Comparison of ENCODE assay signal across 33 cellular contexts in the genomic region with DNA sequence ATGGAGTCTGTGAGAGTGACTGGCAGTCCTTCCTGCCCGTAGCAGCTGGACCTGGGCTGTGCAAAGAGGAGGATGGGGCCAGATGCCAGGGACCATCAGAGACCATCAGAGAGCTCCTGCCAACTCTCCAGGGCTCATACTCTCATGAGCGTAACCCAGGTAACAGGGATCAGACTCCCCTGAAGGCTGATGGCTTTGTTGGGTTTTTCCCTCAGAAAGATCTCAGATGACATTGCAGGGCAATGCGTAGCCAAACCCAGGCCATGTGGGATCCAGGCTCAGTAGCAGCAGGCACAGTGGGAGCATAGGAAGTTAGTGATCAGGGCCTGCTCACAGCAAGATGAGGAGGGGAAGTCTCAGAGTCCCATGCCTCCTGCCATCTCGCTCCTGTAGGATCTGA.
"Had no signal": no experiment of that assay in that cellular context is flagged by ENCODE, and none has a peak within 500 bp of the region (broad histone marks: within the 10 kb centered on the region; RNA-seq: fewer than 3 reads in every experiment).

No MANE protein-coding gene starts in this region.

- H3K27ac ChIP-seq: brain microvascular endothelial cell, cardiac muscle cell, SJCRH30, SK-N-MC had no signal

- H3K9me3 Mint-ChIP-seq: activated CD4-positive, alpha-beta memory T cell treated with anti-CD3 and anti-CD28 coated beads for 36 hours; activated naive CD4-positive, alpha-beta T cell treated with anti-CD3 and anti-CD28 coated beads, Interleukin-2, amount 10 ng/mL, durations not matched to agents 7 days and 5 days; activated naive CD8-positive, alpha-beta T cell treated with anti-CD3 and anti-CD28 coated beads, Interleukin-2, amount 50 U/mL, for 24 hours; central memory CD8-positive, alpha-beta T cell; WTC11 had no signal

- H3K4me3 ChIP-seq: cardiac muscle cell, SJCRH30, SK-N-MC had no signal

- H3K9me3 ChIP-seq: SJCRH30 had no signal

- H3K36me3 ChIP-seq: brain microvascular endothelial cell, cardiac muscle cell, SJCRH30 had no signal

- H3K36me3 Mint-ChIP-seq: activated CD4-positive, alpha-beta memory T cell treated with anti-CD3 and anti-CD28 coated beads for 36 hours; activated CD8-positive, alpha-beta memory T cell treated with anti-CD3 and anti-CD28 coated beads, Interleukin-2, amount 10 ng/mL, durations not matched to agents 7 days and 5 days; activated naive CD4-positive, alpha-beta T cell treated with anti-CD3 and anti-CD28 coated beads, Interleukin-2, amount 10 ng/mL, durations not matched to agents 7 days and 5 days; activated naive CD8-positive, alpha-beta T cell; IgD-negative memory B cell; WTC11 had no signal

- H3K4me3 Mint-ChIP-seq: activated CD4-positive, alpha-beta memory T cell treated with anti-CD3 and anti-CD28 coated beads for 36 hours; activated CD8-positive, alpha-beta memory T cell treated with anti-CD3 and anti-CD28 coated beads, Interleukin-2, amount 10 ng/mL, durations not matched to agents 7 days and 5 days; activated naive CD4-positive, alpha-beta T cell treated with anti-CD3 and anti-CD28 coated beads, Interleukin-2, amount 10 ng/mL, durations not matched to agents 7 days and 5 days; activated naive CD8-positive, alpha-beta T cell; activated naive CD8-positive, alpha-beta T cell treated with anti-CD3 and anti-CD28 coated beads, Interleukin-2, amount 50 U/mL, for 24 hours; central memory CD8-positive, alpha-beta T cell; IgD-negative memory B cell; WTC11 had no signal

- H3K27me3 Mint-ChIP-seq: activated CD4-positive, alpha-beta memory T cell treated with anti-CD3 and anti-CD28 coated beads for 36 hours; activated naive CD8-positive, alpha-beta T cell; IgD-negative memory B cell had no signal

- H3K27ac Mint-ChIP-seq: activated CD4-positive, alpha-beta memory T cell treated with anti-CD3 and anti-CD28 coated beads for 36 hours; activated CD8-positive, alpha-beta memory T cell treated with anti-CD3 and anti-CD28 coated beads, Interleukin-2, amount 10 ng/mL, durations not matched to agents 7 days and 5 days; activated naive CD4-positive, alpha-beta T cell treated with anti-CD3 and anti-CD28 coated beads, Interleukin-2, amount 10 ng/mL, durations not matched to agents 7 days and 5 days; activated naive CD8-positive, alpha-beta T cell; activated naive CD8-positive, alpha-beta T cell treated with anti-CD3 and anti-CD28 coated beads, Interleukin-2, amount 50 U/mL, for 24 hours; IgD-negative memory B cell; WTC11 had no signal

- H3K27me3 ChIP-seq: brain microvascular endothelial cell, cardiac muscle cell, SJCRH30 had no signal

- H3K4me1 Mint-ChIP-seq: activated CD8-positive, alpha-beta memory T cell treated with anti-CD3 and anti-CD28 coated beads, Interleukin-2, amount 10 ng/mL, durations not matched to agents 7 days and 5 days; activated naive CD4-positive, alpha-beta T cell treated with anti-CD3 and anti-CD28 coated beads, Interleukin-2, amount 10 ng/mL, durations not matched to agents 7 days and 5 days; activated naive CD8-positive, alpha-beta T cell treated with anti-CD3 and anti-CD28 coated beads, Interleukin-2, amount 50 U/mL, for 24 hours; central memory CD8-positive, alpha-beta T cell; IgD-negative memory B cell had no signal

- DNase-seq: activated CD4-positive, alpha-beta memory T cell treated with anti-CD3 and anti-CD28 coated beads for 36 hours; activated CD4-positive, alpha-beta T cell treated with anti-CD3 and anti-CD28 coated beads for 4 hours; activated CD4-positive, alpha-beta T cell treated with anti-CD3 and anti-CD28 coated beads, Interleukin-2, amount 50 U/mL, for 1 hour; activated CD8-positive, alpha-beta memory T cell treated with anti-CD3 and anti-CD28 coated beads for 24 hours; activated CD8-positive, alpha-beta memory T cell treated with anti-CD3 and anti-CD28 coated beads, Interleukin-2, amount 10 ng/mL, durations not matched to agents 7 days and 5 days; activated CD8-positive, alpha-beta memory T cell treated with anti-CD3 and anti-CD28 coated beads, Interleukin-2, amount 50 U/mL, for 48 hours; activated effector memory CD4-positive, alpha-beta T cell treated with Interleukin-2 at 50 U/mL for 16 hours; activated naive CD4-positive, alpha-beta T cell treated with anti-CD3 and anti-CD28 coated beads, Interleukin-2, amount 10 ng/mL, durations not matched to agents 7 days and 5 days; activated naive CD8-positive, alpha-beta T cell treated with anti-CD3 and anti-CD28 coated beads, Interleukin-2, amount 50 U/mL, for 24 hours; activated T-cell treated with anti-CD3 and anti-CD28 coated beads, Interleukin-2, amount 50 U/mL, for 48 hours; anterior cingulate cortex; brain microvascular endothelial cell; Karpas-422; KBM-7; NCI-H1105 treated with DMSO at 0.1 percent for 48 hours; NCI-H146; NCI-H187; NCI-H2029 treated with DMSO at 0.1 percent for 48 hours; NCI-H2107; NCI-H226; NCI-H446 treated with DMSO at 0.1 percent for 48 hours; NCI-H524; OCI-M1; SHP77; SJCRH30; T1000 had no signal

- H3K4me1 ChIP-seq: SJCRH30 had no signal

- ATAC-seq: activated CD4-positive, CD25-positive, alpha-beta regulatory T cell treated with anti-CD3 and anti-CD28 coated beads, Interleukin-2, amount 50 U/mL, for 24 hours; activated CD8-positive, alpha-beta memory T cell treated with anti-CD3 and anti-CD28 coated beads, Interleukin-2, amount 10 ng/mL, durations not matched to agents 7 days and 5 days; activated naive CD8-positive, alpha-beta T cell treated with anti-CD3 and anti-CD28 coated beads, Interleukin-2, amount 50 U/mL, for 24 hours; WTC11 had no signal
